Comparison of ENCODE assay signal across 2 cellular contexts in genomic region chr16:1258906-1259759, GRCh38.
TF ChIP-seq lines count a peak whose summit lies in the region.

No MANE protein-coding gene starts in this region.

TF ChIP-seq in SK-N-SH, 30 proteins besides CTCF, POLR2A, EP300 and RAD21:
- TF ChIP-seq ZBTB33 (IDR thresholded peaks at IDR 0.05; ENCODE audit: borderline replicate concordance, low read depth) (no peak), RFX5 (IDR thresholded peaks at IDR 0.05; ENCODE audit: low read length) (no peak), USF1 (IDR thresholded peaks at IDR 0.05; ENCODE audit: borderline replicate concordance, low read depth) (no peak), TAF1 (IDR thresholded peaks at IDR 0.05; ENCODE audit: borderline replicate concordance, low read depth, low read length) (no peak), SIN3A (IDR thresholded peaks at IDR 0.05; ENCODE audit: borderline replicate concordance, low read depth, low read length) (no peak), GATA2 (CRISPR knock-in tag; IDR thresholded peaks at IDR 0.05) (no peak), RXRA (IDR thresholded peaks at IDR 0.05; ENCODE audit: borderline replicate concordance, low read depth) (no peak), NRF1 (IDR thresholded peaks at IDR 0.05; ENCODE audit: low read depth, low read length) (no peak), RCOR1 (IDR thresholded peaks at IDR 0.05; ENCODE audit: low read length) (no peak), NFIC (IDR thresholded peaks at IDR 0.05; ENCODE audit: borderline replicate concordance) (no peak), ELF1 (IDR thresholded peaks at IDR 0.05) (no peak), SMC3 (IDR thresholded peaks at IDR 0.05; ENCODE audit: low read depth, low read length) (no peak), CHD2 (IDR thresholded peaks at IDR 0.05; ENCODE audit: low read length, partially characterized antibody) (no peak), JUND (IDR thresholded peaks at IDR 0.05) (no peak)

TF ChIP-seq in SK-N-SH treated with all-trans-retinoic acid at 6 μM for 48 hours, 23 proteins besides CTCF, POLR2A, EP300 and RAD21:
- no peak for TF ChIP-seq TSHZ2 (CRISPR knock-in tag; IDR thresholded peaks at IDR 0.05)
TF ChIP-seq in SK-N-SH treated with all-trans-retinoic acid at 6 μM for 48 hours: peak in this region for 0.
